13 cellular contexts compared by ENCODE assay signal in genomic region chr21:42080788-42081083, GRCh38. TPM values are rescaled to one million over a fixed set of nuclear protein-coding genes. Genes with fewer than 3 reads are reported as not detected.
DNase-seq lines count a peak whose midpoint lies in the region; ATAC-seq and TF ChIP-seq lines count a peak whose summit lies in the region.
"Had no signal": no experiment of that assay in that cellular context is flagged by ENCODE, and none has a peak within 500 bp of the region (broad histone marks: within the 10 kb centered on the region; RNA-seq: fewer than 3 reads in every experiment).

No MANE protein-coding gene starts in this region.

- TF ChIP-seq CTCF in omental fat pad (IDR thresholded peaks at IDR 0.05), result no peak

- ATAC-seq in omental fat pad (ENCODE audit: low FRiP score), result peak; percentile 46

- peak; percentile 59 for DNase-seq in ELR (ENCODE audit: low read depth)
- peak; percentile 41 for DNase-seq in NCI-H526 treated with DMSO at 0.1 percent for 48 hours (lab: John Stamatoyannopoulos, UW)
- DNase-seq in dedifferentiated amniotic fluid mesenchymal stem cell (ENCODE audit: extremely low spot score), result peak; percentile 65
- DNase-seq in omental fat pad (ENCODE audit: low spot score), result no peak
- no peak for DNase-seq in SHP77 treated with DMSO at 0.1 percent for 48 hours (lab: John Stamatoyannopoulos, UW)
- no peak for DNase-seq in NCI-H2107 treated with DMSO at 0.1 percent for 48 hours (lab: John Stamatoyannopoulos, UW; ENCODE audit: unreplicated experiment)
- DNase-seq in HK-2 (ENCODE audit: unreplicated experiment), result no peak
- DNase-seq in NCI-H345 (lab: John Stamatoyannopoulos, UW), result no peak
- DNase-seq: activated B cell treated with CpG ODN at 0.5 μM for 24 hours, islet precursor cell, NCI-H1436 treated with DMSO at 0.1 percent for 48 hours, ovary, PC-9 had no signal

RNA-seq across cellular contexts. Expression of gene UMODL1, which starts 9.6 kb away (rescaled TPM):
- not detected for total RNA-seq in omental fat pad
- total RNA-seq: PC-9 had no signal

Comparison
In these comparisons a context has a peak if more than half of its experiments do, and no peak if none do; other contexts are left out.
1. DNase-seq: peak in ELR (single experiment), NCI-H526 treated with DMSO at 0.1 percent for 48 hours (single experiment) and dedifferentiated amniotic fluid mesenchymal stem cell (single experiment); none in omental fat pad (single experiment), SHP77 treated with DMSO at 0.1 percent for 48 hours (single experiment), NCI-H2107 treated with DMSO at 0.1 percent for 48 hours (single experiment), HK-2 (single experiment) and NCI-H345 (single experiment).